9 cellular contexts compared by ENCODE assay signal in the genomic region with DNA sequence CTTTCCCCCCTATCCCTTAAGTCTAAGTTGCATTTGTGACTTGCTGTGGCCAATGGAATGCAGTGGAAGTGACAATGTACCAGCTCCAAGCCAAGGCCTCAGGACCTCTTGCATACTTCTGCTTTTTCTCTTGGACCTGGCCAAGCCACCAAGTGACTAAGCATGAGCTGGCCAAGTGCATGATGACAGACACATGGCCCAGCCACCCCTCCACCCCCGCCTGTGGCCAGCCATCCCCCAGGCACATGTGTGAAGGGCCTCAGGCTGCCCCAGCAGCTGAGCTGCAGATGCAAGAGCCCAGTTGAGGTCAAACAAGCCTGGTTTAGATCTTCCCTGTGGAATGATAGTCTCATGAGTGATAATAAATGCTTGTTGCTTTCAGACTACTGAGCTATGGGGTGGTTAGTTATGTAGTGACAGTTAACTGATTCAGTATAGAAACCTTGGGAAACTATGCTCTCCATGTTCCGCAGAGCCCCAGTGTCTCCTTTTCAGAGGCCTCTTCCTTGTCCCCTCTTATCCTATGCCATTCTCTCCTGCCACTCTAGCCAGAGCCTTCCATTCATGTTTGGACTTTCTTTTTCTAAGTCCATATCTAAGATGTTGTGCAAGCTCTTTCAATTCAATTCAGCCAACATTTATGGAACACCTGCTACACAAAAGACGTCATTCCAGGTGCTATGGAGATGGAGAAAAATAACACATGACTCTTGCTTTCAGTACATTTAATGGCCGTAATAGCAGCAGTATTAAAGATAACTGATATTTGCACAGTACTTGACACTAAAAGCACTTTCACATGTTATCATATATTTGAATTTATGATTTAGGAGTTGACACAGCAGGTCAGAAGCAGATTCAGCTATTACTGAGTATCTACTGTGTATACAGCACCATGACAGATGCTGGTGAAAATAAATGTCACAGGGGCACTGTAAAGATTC. TPM values are rescaled to one million over a fixed set of nuclear protein-coding genes. Genes with fewer than 3 reads are reported as not detected.
DNase-seq lines count a peak whose midpoint lies in the region; TF ChIP-seq lines count a peak whose summit lies in the region.
"Had no signal": no experiment of that assay in that cellular context is flagged by ENCODE, and none has a peak within 500 bp of the region (broad histone marks: within the 10 kb centered on the region; RNA-seq: fewer than 3 reads in every experiment).

No MANE protein-coding gene starts in this region.

- H3K4me3 ChIP-seq in AG09309 (ENCODE audit: control insufficient read depth, low read depth, low read length) (no peak overlapping the region), right atrium auricular region (no peak overlapping the region), transverse colon (no peak overlapping the region)

- TF ChIP-seq CTCF in AG09309 (IDR thresholded peaks at IDR 0.05; ENCODE audit: control insufficient read depth, insufficient read depth, low read depth, low read length, missing control alignments) (no peak), right atrium auricular region (IDR thresholded peaks at IDR 0.05) (no peak), transverse colon (IDR thresholded peaks at IDR 0.05) (no peak)

- H3K9me3 ChIP-seq in right atrium auricular region: no peaks in the 10 kb centered on the region
- H3K9me3 ChIP-seq in transverse colon: no peaks in the 10 kb centered on the region

- CTCF ChIA-PET in activated CD4-positive, alpha-beta T cell treated with anti-CD3 and anti-CD28 coated beads, Interleukin-2, amount 10 ng/mL, durations not matched to agents 7 days and 5 days (lab: Charles Lee): no interaction called here

- H3K4me3 Mint-ChIP-seq in activated CD4-positive, alpha-beta T cell treated with anti-CD3 and anti-CD28 coated beads, Interleukin-2, amount 10 ng/mL, durations not matched to agents 7 days and 5 days: no peak overlapping the region

- POLR2A ChIA-PET in activated CD4-positive, alpha-beta T cell treated with anti-CD3 and anti-CD28 coated beads, Interleukin-2, amount 10 ng/mL, durations not matched to agents 7 days and 5 days (lab: Charles Lee): no interaction called here

- intact Hi-C loops in transverse colon (cut with DNase I; ENCODE audit: low total_unique reads): no loop called here

- H3K9me3 Mint-ChIP-seq in activated CD4-positive, alpha-beta T cell treated with anti-CD3 and anti-CD28 coated beads, Interleukin-2, amount 10 ng/mL, durations not matched to agents 7 days and 5 days: no peaks in the 10 kb centered on the region

- H3K27me3 ChIP-seq in right atrium auricular region: no peaks in the 10 kb centered on the region
- no peaks in the 10 kb centered on the region for H3K27me3 ChIP-seq in transverse colon

- no peak for TF ChIP-seq EP300 in transverse colon (IDR thresholded peaks at IDR 0.05; ENCODE audit: low read depth)

- H3K27me3 Mint-ChIP-seq in activated CD4-positive, alpha-beta T cell treated with anti-CD3 and anti-CD28 coated beads, Interleukin-2, amount 10 ng/mL, durations not matched to agents 7 days and 5 days: peaks cover 5% of the 10 kb centered on the region

- no peaks in the 10 kb centered on the region for H3K36me3 Mint-ChIP-seq in activated CD4-positive, alpha-beta T cell treated with anti-CD3 and anti-CD28 coated beads, Interleukin-2, amount 10 ng/mL, durations not matched to agents 7 days and 5 days (ENCODE audit: low read depth)

- peaks cover 0 to 23% of the 10 kb centered on the region in 2 donors for H3K4me1 ChIP-seq in right atrium auricular region
- peaks cover 0 to 9% (median 3%) of the 10 kb centered on the region in 4 donors for H3K4me1 ChIP-seq in transverse colon
- H3K4me1 ChIP-seq: parathyroid adenoma had no signal

- H3K27ac Mint-ChIP-seq in activated CD4-positive, alpha-beta T cell treated with anti-CD3 and anti-CD28 coated beads, Interleukin-2, amount 10 ng/mL, durations not matched to agents 7 days and 5 days: no peak overlapping the region

- H3K27ac ChIP-seq in right atrium auricular region (peak overlapping the region; percentile 61 to 68), transverse colon (no peak overlapping the region)
- H3K27ac ChIP-seq: parathyroid adenoma had no signal

- 42 to 49% methylated on average over 3 to 4 of the region's 4 CpGs for WGBS in transverse colon (ENCODE audit: low coverage in 1 of 2), 2 donors

- TF ChIP-seq POLR2A in transverse colon (IDR thresholded peaks at IDR 0.05): no peak

- in situ Hi-C loops in transverse colon (cut with MboI; ENCODE audit: low pct_ligation_motif_present in 1 of 4, low pct_unique_long_range_greater_than_20kb in 1 of 4, low sequenced_read_pairs in 3 of 4): no loop called here

- DNase-seq in AG09309 (ENCODE audit: low read depth) (peak; percentile 90), HUDEP-2 (lab: John Stamatoyannopoulos, UW; ENCODE audit: unreplicated experiment in 76 of 76) (peak in 67 of 76 experiments; percentile 6 to 87 (median 58)), T1000 (lab: John Stamatoyannopoulos, UW) (peak; percentile 93), right atrium auricular region (ENCODE audit: low spot score) (peak; percentile 87), transverse colon (peak; percentile 29), NCI-H345 treated with DMSO at 0.1 percent for 48 hours (lab: John Stamatoyannopoulos, UW; ENCODE audit: unreplicated experiment) (no peak)
- DNase-seq in activated CD4-positive, alpha-beta T cell treated with anti-CD3 and anti-CD28 coated beads, Interleukin-2, amount 10 ng/mL, durations not matched to agents 7 days and 5 days: no peak
- no peak for DNase-seq in stimulated activated CD4-positive, alpha-beta T cell treated with anti-CD3 and anti-CD28 coated beads, Interleukin-4, amount 100 ng/mL, for 24 hours

- H3K4me1 Mint-ChIP-seq in activated CD4-positive, alpha-beta T cell treated with anti-CD3 and anti-CD28 coated beads, Interleukin-2, amount 10 ng/mL, durations not matched to agents 7 days and 5 days: no peaks in the 10 kb centered on the region

- H3K36me3 ChIP-seq in right atrium auricular region (no peaks in the 10 kb centered on the region), transverse colon (no peaks in the 10 kb centered on the region)

RNA-seq across cellular contexts. Expression of a gene that starts 55.5 kb away (rescaled TPM):
- 1 to 10 TPM; 1.5 to 1.6 TPM for total RNA-seq in right atrium auricular region
- total RNA-seq in transverse colon: 1 to 10 TPM; 1.9 to 6.4 (median 2.8) TPM
- total RNA-seq in activated CD4-positive, alpha-beta T cell treated with anti-CD3 and anti-CD28 coated beads, Interleukin-2, amount 10 ng/mL, durations not matched to agents 7 days and 5 days: not detected

Comparison
In these comparisons a context has a peak if more than half of its experiments do, and no peak if none do; other contexts are left out.
1. DNase-seq: peak in AG09309 (single experiment), HUDEP-2 (67 of 76), T1000 (single experiment), right atrium auricular region (single experiment) and transverse colon (single experiment); none in activated CD4-positive, alpha-beta T cell treated with anti-CD3 and anti-CD28 coated beads, Interleukin-2, amount 10 ng/mL, durations not matched to agents 7 days and 5 days (single experiment), stimulated activated CD4-positive, alpha-beta T cell treated with anti-CD3 and anti-CD28 coated beads, Interleukin-4, amount 100 ng/mL, for 24 hours (single experiment) and NCI-H345 treated with DMSO at 0.1 percent for 48 hours (single experiment).
2. H3K27ac ChIP-seq: peak in right atrium auricular region (2 of 2); none in transverse colon (0 of 4).